ENCODE assay signal across 8 cellular contexts in genomic region chr1:207823531-207823879, GRCh38.
DNase-seq lines count a peak whose midpoint lies in the region; FAIRE-seq and TF ChIP-seq lines count a peak whose summit lies in the region.

No MANE protein-coding gene starts in this region.

- no peak overlapping the region for H2BK120ac ChIP-seq in mesenchymal stem cell (ENCODE audit: low read depth, low read length)

- peak overlapping the region; percentile 91 for H2BK15ac ChIP-seq in mesenchymal stem cell (ENCODE audit: low read depth, poor library complexity, severe bottlenecking)

- TF ChIP-seq CTCF in bronchial epithelial cell (IDR thresholded peaks at IDR 0.05; ENCODE audit: insufficient read depth, low read length, severe bottlenecking) (no peak), transverse colon (IDR thresholded peaks at IDR 0.05) (no peak)

- H3K27ac Mint-ChIP-seq in activated CD4-positive, alpha-beta T cell treated with anti-CD3 and anti-CD28 coated beads, Interleukin-2, amount 10 ng/mL, durations not matched to agents 24 days and 14 days: peak overlapping the region; percentile 92

- peaks cover 7% of the 10 kb centered on the region for H3K36me3 ChIP-seq in bronchial epithelial cell (ENCODE audit: control insufficient read depth, insufficient read depth, low read length)
- H3K36me3 ChIP-seq in mesenchymal stem cell (ENCODE audit: control insufficient read depth in 1 of 2, insufficient read depth in 2 of 2, low read depth in 1 of 2, low read length in 2 of 2): peaks cover 3 to 17% of the 10 kb centered on the region in 2 experiments
- H3K36me3 ChIP-seq in transverse colon: peaks cover 0 to 9% (median 4%) of the 10 kb centered on the region in 4 donors

- H3K27me3 ChIP-seq in bronchial epithelial cell (ENCODE audit: control insufficient read depth, insufficient read depth, low read length) (no peaks in the 10 kb centered on the region), mesenchymal stem cell (ENCODE audit: control insufficient read depth in 1 of 2, insufficient read depth in 1 of 2, low read length in 2 of 2) (no peaks in the 10 kb centered on the region), transverse colon (no peaks in the 10 kb centered on the region)

- H3K9ac ChIP-seq in mesenchymal stem cell (ENCODE audit: low read length): peak overlapping the region; percentile 85

- no peak for TF ChIP-seq POLR2A in transverse colon (IDR thresholded peaks at IDR 0.05)

- no peak overlapping the region for H2AK5ac ChIP-seq in mesenchymal stem cell (ENCODE audit: low read length, severe bottlenecking)

- H3K23ac ChIP-seq in mesenchymal stem cell (ENCODE audit: low read length in 2 of 2): no peak overlapping the region

- peak overlapping the region; percentile 83 for H3K4me3 Mint-ChIP-seq in activated CD4-positive, alpha-beta T cell treated with anti-CD3 and anti-CD28 coated beads, Interleukin-2, amount 10 ng/mL, durations not matched to agents 24 days and 14 days

- H3K4me1 ChIP-seq in mesenchymal stem cell (ENCODE audit: control insufficient read depth, insufficient read depth, low read depth, low read length) (peaks cover 19% of the 10 kb centered on the region), transverse colon (peaks cover 49 to 85% (median 82%) of the 10 kb centered on the region in 4 donors)

- H4K8ac ChIP-seq in mesenchymal stem cell (ENCODE audit: low read length): no peak overlapping the region

- H3K27ac ChIP-seq in mesenchymal stem cell (ENCODE audit: low read length, poor library complexity, severe bottlenecking) (no peak overlapping the region), transverse colon (peak overlapping the region; percentile 96 to 99 (median 98))

- H3K4me3 ChIP-seq in bronchial epithelial cell (ENCODE audit: low read depth, low read length): peak overlapping the region; percentile 22
- peak overlapping the region in 1 of 2 experiments; percentile 81 for H3K4me3 ChIP-seq in mesenchymal stem cell (ENCODE audit: insufficient read depth in 1 of 2, low read depth in 1 of 2, low read length in 2 of 2)
- H3K4me3 ChIP-seq in transverse colon: peak overlapping the region; percentile 47 to 76 (median 51)

- peak overlapping the region; percentile 29 to 58 for H3K18ac ChIP-seq in mesenchymal stem cell (ENCODE audit: low read depth in 1 of 2, low read length in 2 of 2)

- intact Hi-C loops in activated CD4-positive, alpha-beta T cell treated with anti-CD3 and anti-CD28 coated beads, Interleukin-2, amount 10 ng/mL, durations not matched to agents 24 days and 14 days (cut with micrococcal nuclease): no loop called here
- intact Hi-C loops in transverse colon (cut with DNase I; ENCODE audit: low total_unique reads): no loop called here

- TF ChIP-seq EP300 in transverse colon (IDR thresholded peaks at IDR 0.05; ENCODE audit: low read depth): no peak

- no peak overlapping the region for H3K4me2 ChIP-seq in mesenchymal stem cell (ENCODE audit: low read length, poor library complexity, severe bottlenecking)

- H2BK5ac ChIP-seq in mesenchymal stem cell (ENCODE audit: low read depth, low read length, poor library complexity, severe bottlenecking): no peak overlapping the region

- FAIRE-seq in bronchial epithelial cell (lab: Jason Lieb, UNC): no peak

- H3K14ac ChIP-seq in mesenchymal stem cell (ENCODE audit: low read length in 2 of 2): no peak overlapping the region

- in situ Hi-C loops in transverse colon (cut with MboI; ENCODE audit: low pct_ligation_motif_present in 1 of 4, low pct_unique_long_range_greater_than_20kb in 1 of 4, low sequenced_read_pairs in 3 of 4): loop anchor here in 2 of 4 donors (10.0 kb wide), 2 partner anchors 51 to 141 kb away; no protein-coding TSS in a partner anchor

- no peak overlapping the region for H4K91ac ChIP-seq in mesenchymal stem cell (ENCODE audit: low read length)

- no peak for DNase-seq in activated CD4-positive, alpha-beta T cell treated with anti-CD3 and anti-CD28 coated beads, Interleukin-2, amount 10 ng/mL, durations not matched to agents 24 days and 14 days
- DNase-seq in activated CD4-positive, alpha-beta T cell treated with anti-CD3 and anti-CD28 coated beads for 4 hours: no peak
- no peak for DNase-seq in bronchial epithelial cell (ENCODE audit: low read depth)
- DNase-seq in mesenchymal stem cell: no peak
- no peak for DNase-seq in transverse colon
- DNase-seq in retina: no peak
- DNase-seq in RPMI8226: no peak
- DNase-seq in HCEC 1CT: no peak

- H3K4me1 Mint-ChIP-seq in activated CD4-positive, alpha-beta T cell treated with anti-CD3 and anti-CD28 coated beads, Interleukin-2, amount 10 ng/mL, durations not matched to agents 24 days and 14 days: peaks cover 61% of the 10 kb centered on the region

- H3K9me3 ChIP-seq in mesenchymal stem cell (ENCODE audit: control insufficient read depth, low read length) (no peaks in the 10 kb centered on the region), transverse colon (no peaks in the 10 kb centered on the region)

- peaks cover 4% of the 10 kb centered on the region for H3K9me3 Mint-ChIP-seq in activated CD4-positive, alpha-beta T cell treated with anti-CD3 and anti-CD28 coated beads, Interleukin-2, amount 10 ng/mL, durations not matched to agents 24 days and 14 days

- H3K4ac ChIP-seq in mesenchymal stem cell (ENCODE audit: low read depth in 1 of 2, low read length in 2 of 2): peak overlapping the region; percentile 19 to 24

- H2AFZ ChIP-seq in mesenchymal stem cell (ENCODE audit: low read depth, low read length): no peak overlapping the region

- H2BK12ac ChIP-seq in mesenchymal stem cell (ENCODE audit: low read length in 2 of 2): no peak overlapping the region

- 93% methylated on average over 17 of the region's 19 CpGs for WGBS in mesenchymal stem cell
- 13 to 14% methylated on average over 8 to 19 of the region's 19 CpGs for WGBS in transverse colon (ENCODE audit: low coverage in 1 of 2), 2 donors

- peaks cover 8% of the 10 kb centered on the region for H3K79me1 ChIP-seq in mesenchymal stem cell (replicated peaks; ENCODE audit: low read length, poor library complexity, severe bottlenecking)

- H3K27me3 Mint-ChIP-seq in activated CD4-positive, alpha-beta T cell treated with anti-CD3 and anti-CD28 coated beads, Interleukin-2, amount 10 ng/mL, durations not matched to agents 24 days and 14 days: peaks cover 2% of the 10 kb centered on the region

- peaks cover 16% of the 10 kb centered on the region for H3K36me3 Mint-ChIP-seq in activated CD4-positive, alpha-beta T cell treated with anti-CD3 and anti-CD28 coated beads, Interleukin-2, amount 10 ng/mL, durations not matched to agents 24 days and 14 days (ENCODE audit: low read depth)
